ENCODE assay signal across 11 cellular contexts in the genomic region with DNA sequence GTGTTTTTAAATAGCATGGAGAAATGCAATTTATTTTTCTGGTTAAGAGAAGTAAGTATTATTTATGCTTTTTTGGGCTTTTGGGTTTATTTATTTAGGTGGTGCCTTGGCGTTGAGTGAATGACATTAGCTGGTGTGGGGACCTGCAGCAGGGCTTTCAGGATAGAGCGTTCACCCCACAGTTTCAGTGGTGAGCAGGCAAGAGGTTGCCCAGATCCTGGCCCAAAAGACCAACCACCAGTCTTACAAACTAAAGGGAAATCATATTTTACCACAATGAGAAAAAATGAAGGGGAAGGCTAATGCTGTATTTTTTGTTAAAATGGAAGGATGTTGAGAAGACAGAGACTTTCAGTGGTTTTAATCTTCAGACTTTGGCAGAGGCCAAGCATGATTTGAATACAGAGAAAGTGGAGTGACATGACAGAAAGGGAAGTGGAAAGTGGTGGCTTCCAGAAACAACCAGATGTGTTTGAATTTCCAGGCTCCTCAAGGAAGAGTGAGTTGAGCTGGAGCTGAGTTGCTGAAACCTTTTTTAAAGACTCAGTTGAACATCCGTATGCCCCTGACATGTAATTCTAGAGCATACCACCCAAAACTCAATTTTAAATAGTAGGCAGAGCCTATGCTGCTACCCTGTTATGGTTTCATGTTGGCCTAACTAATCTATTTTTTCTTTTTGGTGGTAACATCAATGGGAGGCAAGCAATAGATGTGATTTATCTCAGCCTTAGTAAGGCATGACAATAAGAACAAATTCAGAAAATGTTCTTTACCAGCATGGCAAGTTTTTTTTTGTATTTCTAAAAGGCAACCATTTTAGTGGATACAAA.
DNase-seq lines count a peak whose midpoint lies in the region; ATAC-seq and TF ChIP-seq lines count a peak whose summit lies in the region.
"Had no signal": no experiment of that assay in that cellular context is flagged by ENCODE, and none has a peak within 500 bp of the region (broad histone marks: within the 10 kb centered on the region; RNA-seq: fewer than 3 reads in every experiment).

No MANE protein-coding gene starts in this region.

- H3K4me3 Mint-ChIP-seq in naive B cell = no peak overlapping the region
- H3K4me3 Mint-ChIP-seq in activated CD8-positive, alpha-beta memory T cell treated with anti-CD3 and anti-CD28 coated beads, Interleukin-2, amount 10 ng/mL, durations not matched to agents 7 days and 5 days = no peak overlapping the region
- H3K4me3 Mint-ChIP-seq: T-helper 1 cell treated with Interleukin-12 subunit alpha and Interleukin-12 subunit beta and Interleukin-4 antibody, amounts not matched to agents 30 μg/mL and 1 μg/mL, for 36 hours had no signal

- peak; percentile 76 for ATAC-seq in GM18499 (IDR thresholded peaks at IDR 0.05; ENCODE audit: insufficient read depth, unreplicated experiment)
- ATAC-seq in GM21576 (IDR thresholded peaks at IDR 0.05; ENCODE audit: unreplicated experiment) = peak; percentile 72
- ATAC-seq in naive B cell (ENCODE audit: low read depth in 2 of 2) = no peak
- ATAC-seq in activated CD8-positive, alpha-beta memory T cell treated with anti-CD3 and anti-CD28 coated beads, Interleukin-2, amount 10 ng/mL, durations not matched to agents 7 days and 5 days = no peak
- ATAC-seq: HCT116 had no signal

- H3K9me3 ChIP-seq in Karpas-422 (ENCODE audit: low read length) = no peaks in the 10 kb centered on the region

- no peaks in the 10 kb centered on the region for H4K20me1 ChIP-seq in Karpas-422 (ENCODE audit: insufficient read depth, low read depth, low read length)

- no peak overlapping the region for H2AFZ ChIP-seq in Karpas-422 (ENCODE audit: low read length)

- peaks cover under 1 to 7% (median 5%) of the 10 kb centered on the region in 3 donors for H3K4me1 Mint-ChIP-seq in naive B cell
- peaks cover 11% of the 10 kb centered on the region for H3K4me1 Mint-ChIP-seq in activated CD8-positive, alpha-beta memory T cell treated with anti-CD3 and anti-CD28 coated beads, Interleukin-2, amount 10 ng/mL, durations not matched to agents 7 days and 5 days

- peak overlapping the region in 4 of 6 donors; percentile 19 to 49 (median 42) for H3K27ac Mint-ChIP-seq in naive B cell
- no peak overlapping the region for H3K27ac Mint-ChIP-seq in activated CD8-positive, alpha-beta memory T cell treated with anti-CD3 and anti-CD28 coated beads, Interleukin-2, amount 10 ng/mL, durations not matched to agents 7 days and 5 days
- H3K27ac Mint-ChIP-seq: T-helper 1 cell treated with Interleukin-12 subunit alpha and Interleukin-12 subunit beta and Interleukin-4 antibody, amounts not matched to agents 30 μg/mL and 1 μg/mL, for 36 hours had no signal

- no peaks in the 10 kb centered on the region for H3K27me3 Mint-ChIP-seq in naive B cell
- H3K27me3 Mint-ChIP-seq in activated CD8-positive, alpha-beta memory T cell treated with anti-CD3 and anti-CD28 coated beads, Interleukin-2, amount 10 ng/mL, durations not matched to agents 7 days and 5 days = no peaks in the 10 kb centered on the region

- peaks cover 26% of the 10 kb centered on the region for H3K4me1 ChIP-seq in Karpas-422 (ENCODE audit: low read length)

- no peak for TF ChIP-seq CTCF in coronary artery (IDR thresholded peaks at IDR 0.05)

- CTCF ChIA-PET in activated CD8-positive, alpha-beta memory T cell treated with anti-CD3 and anti-CD28 coated beads, Interleukin-2, amount 10 ng/mL, durations not matched to agents 7 days and 5 days (lab: Charles Lee) = no interaction called here

- no peaks in the 10 kb centered on the region for H3K9me2 ChIP-seq in Karpas-422 (replicated peaks; ENCODE audit: insufficient read depth, low read length)

- no peaks in the 10 kb centered on the region for H3K36me3 ChIP-seq in Karpas-422 (ENCODE audit: insufficient read depth, low read length)

- no peak overlapping the region for H3K9ac ChIP-seq in Karpas-422 (ENCODE audit: low read length)

- DNase-seq in Karpas-422 (peak; percentile 60), naive B cell (no peak), NCI-H2029 treated with DMSO at 0.1 percent for 48 hours (lab: John Stamatoyannopoulos, UW) (no peak), hypothalamus (lab: John Stamatoyannopoulos, UW) (no peak), coronary artery (ENCODE audit: low spot score) (no peak)
- DNase-seq in activated CD8-positive, alpha-beta memory T cell treated with anti-CD3 and anti-CD28 coated beads, Interleukin-2, amount 10 ng/mL, durations not matched to agents 7 days and 5 days = no peak
- DNase-seq: NCI-H1092 had no signal

- peak overlapping the region; percentile 59 for H3K4me2 ChIP-seq in Karpas-422 (ENCODE audit: low read depth, low read length, poor library complexity, severe bottlenecking)

- no peak overlapping the region for H3K4me3 ChIP-seq in Karpas-422 (ENCODE audit: low read length)
- H3K4me3 ChIP-seq in coronary artery = no peak overlapping the region

- H3K79me2 ChIP-seq in Karpas-422 (ENCODE audit: low read length) = 0 out of 2 replicates have a peak, but pooled peaks cover 5% of the 10 kb centered on the region

- H3K27ac ChIP-seq in Karpas-422 (ENCODE audit: low read length) = peak overlapping the region; percentile 73
- H3K27ac ChIP-seq in coronary artery = peak overlapping the region in 1 of 2 donors; percentile 77

- peaks cover 18 to 28% of the 10 kb centered on the region in 2 donors for H3K36me3 Mint-ChIP-seq in naive B cell
- peaks cover 5% of the 10 kb centered on the region for H3K36me3 Mint-ChIP-seq in activated CD8-positive, alpha-beta memory T cell treated with anti-CD3 and anti-CD28 coated beads, Interleukin-2, amount 10 ng/mL, durations not matched to agents 7 days and 5 days

- no peaks in the 10 kb centered on the region for H3K27me3 ChIP-seq in Karpas-422 (ENCODE audit: low read length)

- H3K9me3 Mint-ChIP-seq in naive B cell = no peaks in the 10 kb centered on the region
- H3K9me3 Mint-ChIP-seq in activated CD8-positive, alpha-beta memory T cell treated with anti-CD3 and anti-CD28 coated beads, Interleukin-2, amount 10 ng/mL, durations not matched to agents 7 days and 5 days (ENCODE audit: low read depth) = no peaks in the 10 kb centered on the region
- H3K9me3 Mint-ChIP-seq: T-helper 1 cell treated with Interleukin-12 subunit alpha and Interleukin-12 subunit beta and Interleukin-4 antibody, amounts not matched to agents 30 μg/mL and 1 μg/mL, for 36 hours had no signal

Comparison
In these comparisons a context has a peak if more than half of its experiments do, and no peak if none do; other contexts are left out.
1. ATAC-seq: peak in GM18499 (single experiment) and GM21576 (single experiment); none in naive B cell (0 of 2) and activated CD8-positive, alpha-beta memory T cell treated with anti-CD3 and anti-CD28 coated beads, Interleukin-2, amount 10 ng/mL, durations not matched to agents 7 days and 5 days (single experiment).